ENCODE assay signal across 12 cellular contexts in genomic region chr14:104799239-104799599, GRCh38. TPM values are rescaled to one million over a fixed set of nuclear protein-coding genes. Genes with fewer than 3 reads are reported as not detected.
DNase-seq lines count a peak whose midpoint lies in the region; ATAC-seq and TF ChIP-seq lines count a peak whose summit lies in the region.
"Had no signal": no experiment of that assay in that cellular context is flagged by ENCODE, and none has a peak within 500 bp of the region (broad histone marks: within the 10 kb centered on the region; RNA-seq: fewer than 3 reads in every experiment).

No MANE protein-coding gene starts in this region.

- peak overlapping the region; percentile 98 for H3K4me2 ChIP-seq in BLaER1

- no peak for ATAC-seq in GM19395 (IDR thresholded peaks at IDR 0.05; ENCODE audit: unreplicated experiment)
- ATAC-seq: foreskin keratinocyte had no signal

- H3K27ac Mint-ChIP-seq in IgD-negative memory B cell, result peak overlapping the region; percentile 71 to 93 (median 92)

- H3K4me3 Mint-ChIP-seq in IgD-negative memory B cell, result peak overlapping the region; percentile 55 to 91 (median 82)

- peaks cover 80% of the 10 kb centered on the region for H3K4me1 ChIP-seq in BLaER1
- H3K4me1 ChIP-seq in esophagus muscularis mucosa, result peaks cover 52 to 85% (median 66%) of the 10 kb centered on the region in 4 donors
- H3K4me1 ChIP-seq in ovary (ENCODE audit: insufficient read depth), result peaks cover 7% of the 10 kb centered on the region
- H3K4me1 ChIP-seq: foreskin keratinocyte had no signal

- TF ChIP-seq POLR2A in esophagus muscularis mucosa (IDR thresholded peaks at IDR 0.05; ENCODE audit: low read depth) (no peak), ovary (IDR thresholded peaks at IDR 0.05) (no peak)

- H3K9ac ChIP-seq in BLaER1, result no peak overlapping the region

- TF ChIP-seq EP300 in esophagus muscularis mucosa (IDR thresholded peaks at IDR 0.05) (no peak), ovary (IDR thresholded peaks at IDR 0.05) (no peak)

- H3K27me3 Mint-ChIP-seq in IgD-negative memory B cell, result no peaks in the 10 kb centered on the region

- H3K27ac ChIP-seq in BLaER1, result peak overlapping the region; percentile 78; the same call in 1 of the 2 replicates
- peak overlapping the region; percentile 94 to 98 (median 96) for H3K27ac ChIP-seq in esophagus muscularis mucosa (replicated peaks in 1 of 4)
- H3K27ac ChIP-seq in ovary, result peak overlapping the region; percentile 89 to 96
- H3K27ac ChIP-seq: foreskin keratinocyte, SK-N-MC had no signal

- no peaks in the 10 kb centered on the region for H3K9me3 Mint-ChIP-seq in IgD-negative memory B cell

- 40% methylated on average over 7 of the region's 7 CpGs for WGBS in esophagus muscularis mucosa
- WGBS in ovary, 3 donors, result 8 to 18% (median 10%) methylated on average over 7 of the region's 7 CpGs

- TF ChIP-seq CTCF in esophagus muscularis mucosa (IDR thresholded peaks at IDR 0.05) (no peak), ovary (IDR thresholded peaks at IDR 0.05) (no peak)

- intact Hi-C loops in esophagus muscularis mucosa (cut with DNase I), result no loop called here
- intact Hi-C loops in ovary (cut with DNase I), result no loop called here

- H3K27me3 ChIP-seq in BLaER1, result peaks cover 24% of the 10 kb centered on the region; the same call in 1 of the 2 replicates
- H3K27me3 ChIP-seq in esophagus muscularis mucosa, result no peaks in the 10 kb centered on the region
- H3K27me3 ChIP-seq in ovary, result no peaks in the 10 kb centered on the region

- peaks cover 33% of the 10 kb centered on the region for H4K20me1 ChIP-seq in BLaER1

- H3K36me3 ChIP-seq in BLaER1, result no peaks in the 10 kb centered on the region
- H3K36me3 ChIP-seq in esophagus muscularis mucosa, result no peaks in the 10 kb centered on the region
- no peaks in the 10 kb centered on the region for H3K36me3 ChIP-seq in ovary

- H3K9me3 ChIP-seq in BLaER1 (no peaks in the 10 kb centered on the region), esophagus muscularis mucosa (no peaks in the 10 kb centered on the region), ovary (no peaks in the 10 kb centered on the region)

- H3K36me3 Mint-ChIP-seq in IgD-negative memory B cell, result no peaks in the 10 kb centered on the region

- DNase-seq in esophagus muscularis mucosa (ENCODE audit: extremely low spot score) (peak; percentile 92), ovary (no peak), SK-N-DZ (ENCODE audit: low spot score) (no peak), GDM1 (lab: John Stamatoyannopoulos, UW) (no peak), amygdala (lab: John Stamatoyannopoulos, UW) (no peak)
- DNase-seq: activated gamma-delta T cell treated with Interleukin-2 at 50 U/mL for 16 hours, foreskin keratinocyte, NCI-H1417 treated with DMSO at 0.1 percent for 48 hours had no signal

- peaks cover 19 to 23% (median 22%) of the 10 kb centered on the region in 3 donors for H3K4me1 Mint-ChIP-seq in IgD-negative memory B cell

- H3K4me3 ChIP-seq in BLaER1 (no peak overlapping the region), esophagus muscularis mucosa (peak overlapping the region in 1 of 4 donors; percentile 87), ovary (no peak overlapping the region)

RNA-seq across cellular contexts. Expression of gene ZBTB42, which starts 1.7 kb away (rescaled TPM):
- polyA plus RNA-seq in IgD-negative memory B cell (1.0 TPM), ovary (1 to 10 TPM in 1 of 2 donors, under 1 TPM in 1; 0.42 to 1.8 TPM)
- total RNA-seq in esophagus muscularis mucosa (1 to 10 TPM; 2.5 to 6.4 (median 4.9) TPM), ovary (10 to 100 TPM in 1 of 7 donors, 1 to 10 TPM in 6; 2.0 to 18.7 (median 4.1) TPM)
- polyA plus RNA-seq in SK-N-DZ (2014; cell fraction: cytosol; rRNA removed), result 0.92 and 1.4 TPM in 2 replicates
- 0.95 and 1.6 TPM in 2 replicates for polyA plus RNA-seq in SK-N-DZ (2014; cell fraction: nucleus; rRNA removed)

RNA-seq across cellular contexts. Expression of gene AKT1, which starts 3.7 kb away (rescaled TPM):
- polyA plus RNA-seq in IgD-negative memory B cell (8.2 TPM), ovary (10 to 100 TPM; 53.9 to 72.6 TPM)
- total RNA-seq in esophagus muscularis mucosa (100 to 1,000 TPM; 162 to 267 (median 187) TPM), ovary (100 to 1,000 TPM in 4 of 7 donors, 10 to 100 TPM in 3; 58.1 to 105 (median 103) TPM)
- polyA plus RNA-seq in SK-N-DZ (2014; cell fraction: cytosol; rRNA removed), result 70.4 and 70.8 TPM in 2 replicates
- 137 and 171 TPM in 2 replicates for polyA plus RNA-seq in SK-N-DZ (2014; cell fraction: nucleus; rRNA removed)

RNA-seq across cellular contexts. Expression of gene SIVA1, which starts 46.3 kb away (rescaled TPM):
- polyA plus RNA-seq in IgD-negative memory B cell, result 195 TPM
- total RNA-seq in esophagus muscularis mucosa, result 100 to 1,000 TPM; 207 to 324 (median 290) TPM
- total RNA-seq in ovary, result 100 to 1,000 TPM in 3 of 7 donors, 10 to 100 TPM in 4; 85.7 to 385 (median 91.6) TPM
- polyA plus RNA-seq in ovary, result 100 to 1,000 TPM in 1 of 2 donors, 1 to 10 TPM in 1; 2.4 to 249 TPM
- polyA plus RNA-seq in SK-N-DZ (2014; cell fraction: cytosol; rRNA removed), result 289 and 437 TPM in 2 replicates
- polyA plus RNA-seq in SK-N-DZ (2014; cell fraction: nucleus; rRNA removed), result 345 and 429 TPM in 2 replicates
